Comparison of ENCODE assay signal across 35 cellular contexts in the genomic region with DNA sequence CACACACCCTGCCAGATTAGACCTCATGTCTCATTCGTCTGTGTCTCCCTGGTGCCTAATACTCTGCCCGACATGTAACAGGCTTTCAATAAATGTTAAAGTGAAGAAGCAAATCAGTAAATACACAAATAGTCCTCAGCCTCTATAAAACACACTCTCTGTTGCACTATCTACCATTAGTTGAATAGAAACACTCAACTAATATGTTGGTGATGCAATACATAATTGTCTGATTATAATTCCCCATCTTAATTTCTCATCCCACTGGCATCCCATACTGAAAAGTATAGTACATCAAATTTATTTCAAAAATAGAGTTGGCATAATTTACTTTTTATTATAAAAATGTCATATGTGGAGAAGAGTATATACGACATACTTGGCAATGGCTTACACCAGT.
"Had no signal": no experiment of that assay in that cellular context is flagged by ENCODE, and none has a peak within 500 bp of the region (broad histone marks: within the 10 kb centered on the region; RNA-seq: fewer than 3 reads in every experiment).

No MANE protein-coding gene starts in this region.

- H3K27me3 ChIP-seq: MG63 had no signal

- H3K9me3 ChIP-seq: MG63 had no signal

- H3K36me3 ChIP-seq: MG63 had no signal

- H3K4me3 ChIP-seq: MG63 had no signal

- DNase-seq: Karpas-422, Kasumi-1, MG63, MM.1S, MV-4-11, NCI-H1048, NCI-H1092, NCI-H1092 treated with DMSO at 0.1 percent for 48 hours, NCI-H1105, NCI-H1105 treated with DMSO at 0.1 percent for 48 hours, NCI-H1417, NCI-H1417 treated with DMSO at 0.1 percent for 48 hours, NCI-H1436, NCI-H1436 treated with DMSO at 0.1 percent for 48 hours, NCI-H146, NCI-H1694, NCI-H1694 treated with DMSO at 0.1 percent for 48 hours, NCI-H187, NCI-H187 treated with DMSO at 0.1 percent for 48 hours, NCI-H1930, NCI-H2029, NCI-H2029 treated with DMSO at 0.1 percent for 48 hours, NCI-H2081, NCI-H2081 treated with DMSO at 0.1 percent for 48 hours, NCI-H2107, NCI-H2171, NCI-H2171 treated with DMSO at 0.1 percent for 48 hours, NCI-H2227 treated with DMSO at 0.1 percent for 48 hours, NCI-H226, NCI-H345, NCI-H446, NCI-H446 treated with DMSO at 0.1 percent for 48 hours, NCI-H510A, NCI-H510A treated with DMSO at 0.1 percent for 48 hours, NCI-H524 had no signal
